9 cellular contexts compared by ENCODE assay signal in genomic region chr19:55676889-55677505, GRCh38. TPM values are rescaled to one million over a fixed set of nuclear protein-coding genes. Genes with fewer than 3 reads are reported as not detected.
DNase-seq lines count a peak whose midpoint lies in the region; ATAC-seq and TF ChIP-seq lines count a peak whose summit lies in the region.
"Had no signal": no experiment of that assay in that cellular context is flagged by ENCODE, and none has a peak within 500 bp of the region (broad histone marks: within the 10 kb centered on the region; RNA-seq: fewer than 3 reads in every experiment).

No MANE protein-coding gene starts in this region.

- no peak for TF ChIP-seq CTCF in CD8-positive, alpha-beta T cell (IDR thresholded peaks at IDR 0.05)
- TF ChIP-seq CTCF in LNCaP clone FGC (IDR thresholded peaks at IDR 0.05; ENCODE audit: control insufficient read depth, extremely low read depth, insufficient read depth) (no peak), neural crest cell (conservative IDR thresholded peaks at IDR 0.05) (no peak), RWPE1 (conservative IDR thresholded peaks at IDR 0.05; ENCODE audit: low read depth) (no peak)

- no peaks in the 10 kb centered on the region for H3K9me3 Mint-ChIP-seq in CD8-positive, alpha-beta T cell
- no peaks in the 10 kb centered on the region for H3K9me3 Mint-ChIP-seq in dendritic cell treated with granulocyte-macrophage colony-stimulating factor and Interleukin-4, amounts not matched to agents 40 ng/mL and 50 ng/mL, for 4 days
- no peaks in the 10 kb centered on the region for H3K9me3 Mint-ChIP-seq in neural crest cell

- peaks cover 31% of the 10 kb centered on the region for H3K36me3 ChIP-seq in CD8-positive, alpha-beta T cell (ENCODE audit: insufficient read depth, low read length)

- no peaks in the 10 kb centered on the region for H3K9me3 ChIP-seq in CD8-positive, alpha-beta T cell (ENCODE audit: low read length)
- H3K9me3 ChIP-seq: mucosa of descending colon had no signal

- peaks cover 58% of the 10 kb centered on the region for H3K4me1 Mint-ChIP-seq in CD8-positive, alpha-beta T cell (ENCODE audit: low read depth)
- peaks cover 70% of the 10 kb centered on the region for H3K4me1 Mint-ChIP-seq in dendritic cell treated with granulocyte-macrophage colony-stimulating factor and Interleukin-4, amounts not matched to agents 40 ng/mL and 50 ng/mL, for 4 days (ENCODE audit: low read depth)
- peaks cover 40% of the 10 kb centered on the region for H3K4me1 Mint-ChIP-seq in neural crest cell

- DNase-seq in CD8-positive, alpha-beta T cell: no peak
- DNase-seq in LNCaP clone FGC (ENCODE audit: low read depth): no peak
- no peak for DNase-seq in neural crest cell (ENCODE audit: low read depth, low spot score)
- DNase-seq in RWPE1 (ENCODE audit: low spot score): no peak
- DNase-seq in NCI-H1694 (lab: John Stamatoyannopoulos, UW): no peak
- DNase-seq in HUDEP-2 (lab: John Stamatoyannopoulos, UW; ENCODE audit: unreplicated experiment in 76 of 76): no peak
- DNase-seq in SKM-1 (lab: John Stamatoyannopoulos, UW; ENCODE audit: unreplicated experiment): no peak
- DNase-seq: mucosa of descending colon had no signal

- no peaks in the 10 kb centered on the region for H3K27me3 Mint-ChIP-seq in CD8-positive, alpha-beta T cell (ENCODE audit: low read depth)
- H3K27me3 Mint-ChIP-seq in dendritic cell treated with granulocyte-macrophage colony-stimulating factor and Interleukin-4, amounts not matched to agents 40 ng/mL and 50 ng/mL, for 4 days: no peaks in the 10 kb centered on the region
- H3K27me3 Mint-ChIP-seq in neural crest cell (ENCODE audit: low read depth): peaks cover 6% of the 10 kb centered on the region

- peak overlapping the region; percentile 93 for H3K4me3 Mint-ChIP-seq in CD8-positive, alpha-beta T cell
- H3K4me3 Mint-ChIP-seq in dendritic cell treated with granulocyte-macrophage colony-stimulating factor and Interleukin-4, amounts not matched to agents 40 ng/mL and 50 ng/mL, for 4 days: peak overlapping the region; percentile 73
- H3K4me3 Mint-ChIP-seq in neural crest cell: peak overlapping the region; percentile 95

- intact Hi-C loops in CD8-positive, alpha-beta T cell (cut with DNase I, micrococcal nuclease): loop anchor here in 1 of 2 experiments (5.0 to 10.0 kb wide), 3 partner anchors 445 to 1232 kb away; partner anchors contain the start of genes LENG8 and ZNF787
- intact Hi-C loops in dendritic cell treated with granulocyte-macrophage colony-stimulating factor and Interleukin-4, amounts not matched to agents 40 ng/mL and 50 ng/mL, for 4 days (cut with micrococcal nuclease): no loop called here

- no peaks in the 10 kb centered on the region for H3K27me3 ChIP-seq in CD8-positive, alpha-beta T cell (ENCODE audit: insufficient read depth, low read length)

- no peak for ATAC-seq in CD8-positive, alpha-beta T cell

- peak overlapping the region; percentile 81 for H3K27ac Mint-ChIP-seq in CD8-positive, alpha-beta T cell
- peak overlapping the region; percentile 91 for H3K27ac Mint-ChIP-seq in dendritic cell treated with granulocyte-macrophage colony-stimulating factor and Interleukin-4, amounts not matched to agents 40 ng/mL and 50 ng/mL, for 4 days
- peak overlapping the region; percentile 51 for H3K27ac Mint-ChIP-seq in neural crest cell (ENCODE audit: unreplicated experiment)

- POLR2A ChIA-PET in CD8-positive, alpha-beta T cell (lab: Charles Lee): no interaction called here
- POLR2A ChIA-PET in RWPE1 (lab: Yijun Ruan, JAX; ENCODE audit: low non-redundant PET): no interaction called here

- H3K4me3 ChIP-seq in CD8-positive, alpha-beta T cell (ENCODE audit: low read depth, low read length): no peak overlapping the region
- peak overlapping the region; percentile 77 for H3K4me3 ChIP-seq in LNCaP clone FGC (ENCODE audit: low read depth, low read length)
- H3K4me3 ChIP-seq: mucosa of descending colon had no signal

- H3K36me3 Mint-ChIP-seq in CD8-positive, alpha-beta T cell: peaks cover 61% of the 10 kb centered on the region
- H3K36me3 Mint-ChIP-seq in dendritic cell treated with granulocyte-macrophage colony-stimulating factor and Interleukin-4, amounts not matched to agents 40 ng/mL and 50 ng/mL, for 4 days (ENCODE audit: low read depth): peaks cover 88% of the 10 kb centered on the region
- peaks cover 10% of the 10 kb centered on the region for H3K36me3 Mint-ChIP-seq in neural crest cell (ENCODE audit: low read depth)

- CTCF ChIA-PET in CD8-positive, alpha-beta T cell (lab: Charles Lee): no interaction called here
- CTCF ChIA-PET in RWPE1 (lab: Yijun Ruan, JAX): no interaction called here

- peaks cover 45% of the 10 kb centered on the region for H3K4me1 ChIP-seq in CD8-positive, alpha-beta T cell (ENCODE audit: insufficient read depth, low read length)

- no peak overlapping the region for H3K27ac ChIP-seq in CD8-positive, alpha-beta T cell (ENCODE audit: low read depth, low read length)
- no peak overlapping the region for H3K27ac ChIP-seq in RWPE1

RNA-seq across cellular contexts. Expression of gene EPN1, which starts 2.0 kb away (rescaled TPM):
- 10 to 100 TPM; 41.1 to 45.2 TPM for total RNA-seq in CD8-positive, alpha-beta T cell
- 129 and 130 TPM in 2 replicates for total RNA-seq in neural crest cell

RNA-seq across cellular contexts. Expression of gene U2AF2, which starts 22.2 kb away (rescaled TPM):
- 100 to 1,000 TPM; 197 to 201 TPM for total RNA-seq in CD8-positive, alpha-beta T cell
- 342 and 365 TPM in 2 replicates for total RNA-seq in neural crest cell

RNA-seq across cellular contexts. Expression of gene CCDC106, which starts 29.0 kb away (rescaled TPM):
- 1 to 10 TPM; 1.3 to 2.6 TPM for total RNA-seq in CD8-positive, alpha-beta T cell
- total RNA-seq in neural crest cell: 18.7 and 18.9 TPM in 2 replicates

RNA-seq across cellular contexts. Expression of gene ZNF581, which starts 33.5 kb away (rescaled TPM):
- 10 to 100 TPM; 25.6 to 25.7 TPM for total RNA-seq in CD8-positive, alpha-beta T cell
- 40.8 and 41.9 TPM in 2 replicates for total RNA-seq in neural crest cell

RNA-seq across cellular contexts. Expression of gene ZNF580, which starts 36.2 kb away (rescaled TPM):
- 10 to 100 TPM; 30.1 to 32.0 TPM for total RNA-seq in CD8-positive, alpha-beta T cell
- total RNA-seq in neural crest cell: 39.1 and 41.8 TPM in 2 replicates
